ENCODE assay signal across 7 cellular contexts in genomic region chr2:201118121-201118956, GRCh38. TPM values are rescaled to one million over a fixed set of nuclear protein-coding genes. Genes with fewer than 3 reads are reported as not detected.
DNase-seq lines count a peak whose midpoint lies in the region; ATAC-seq, FAIRE-seq and TF ChIP-seq lines count a peak whose summit lies in the region.

No MANE protein-coding gene starts in this region.

- TF ChIP-seq CTCF in brain (conservative IDR thresholded peaks at IDR 0.05) (peak in 1 of 2 experiments; percentile 52), spleen (IDR thresholded peaks at IDR 0.05 in 8 of 11, conservative IDR thresholded peaks at IDR 0.05 in 3 of 11) (peak in 10 of 11 experiments; percentile 40 to 63 (median 52))

- H3K4me1 ChIP-seq in spleen, result peaks cover 20 to 83% (median 58%) of the 10 kb centered on the region in 6 donors

- H3K4me3 Mint-ChIP-seq in brain, result peak overlapping the region; percentile 80 to 94 (median 86)

- no peaks in the 10 kb centered on the region for H3K27me3 ChIP-seq in spleen (replicated peaks in 1 of 7)

- peak; percentile 69 for FAIRE-seq in GM12892 (lab: Jason Lieb, UNC)

- peaks cover 40% of the 10 kb centered on the region for H3K27me3 Mint-ChIP-seq in brain

- H3K36me3 Mint-ChIP-seq in brain, result no peaks in the 10 kb centered on the region

- peak overlapping the region; percentile 57 to 81 (median 78) for H3K4me3 ChIP-seq in spleen

- peaks cover 32% of the 10 kb centered on the region for H3K4me1 Mint-ChIP-seq in brain

- peak overlapping the region; percentile 89 to 100 (median 100) for H3K27ac ChIP-seq in spleen

- WGBS in spleen, 5 donors, result 0 to 1% (median 0%) methylated on average over 41 to 48 of the region's 48 CpGs

- peak; percentile 41 for ATAC-seq in HG02588 (IDR thresholded peaks at IDR 0.05; ENCODE audit: unreplicated experiment)

- H3K9me3 ChIP-seq in spleen, result no peaks in the 10 kb centered on the region

- intact Hi-C loops in spleen (cut with DNase I; ENCODE audit: low total_unique reads), result loop anchor here (2.0 kb wide), 1 partner anchor 38 kb away; no protein-coding TSS in a partner anchor

- peaks cover 0 to 26% (median 0%) of the 10 kb centered on the region in 6 donors for H3K36me3 ChIP-seq in spleen

- TF ChIP-seq POLR2A in GM12892 (IDR thresholded peaks at IDR 0.05; ENCODE audit: low read depth, low read length) (peak; percentile 89), spleen (IDR thresholded peaks at IDR 0.05) (peak; percentile 57 to 86 (median 73))

- H3K9me3 Mint-ChIP-seq in brain, result peaks cover 0 to 13% (median 4%) of the 10 kb centered on the region in 5 experiments

- DNase-seq in GM12892 (ENCODE audit: insufficient read length), result peak; percentile 43
- peak; percentile 84 for DNase-seq in NCI-H1048 (lab: John Stamatoyannopoulos, UW)
- DNase-seq in UCSD-AML1 (lab: John Stamatoyannopoulos, UW; ENCODE audit: unreplicated experiment), result peak; percentile 90
- peak; percentile 58 for DNase-seq in iPS-NIHi11 (ENCODE audit: low spot score)
- peak; percentile 96 for DNase-seq in spleen

- peak overlapping the region; percentile 30 to 96 (median 67) for H3K27ac Mint-ChIP-seq in brain

RNA-seq across cellular contexts. Expression of gene CFLAR, which starts 2.4 kb away (rescaled TPM):
- 246 TPM for polyA plus RNA-seq in GM12892 (2012; ENCODE audit: missing spikeins)
- polyA plus RNA-seq in brain (ENCODE audit: insufficient read depth, low read depth, low replicate concordance), result 16.6 TPM
- total RNA-seq in spleen, result 100 to 1,000 TPM; 313 to 511 (median 379) TPM
- polyA plus RNA-seq in spleen, result 100 to 1,000 TPM in 1 of 3 donors, 10 to 100 TPM in 2; 64.0 to 101 (median 68.4) TPM

RNA-seq across cellular contexts. Expression of gene NDUFB3, which starts 46.5 kb away (rescaled TPM):
- 250 TPM for polyA plus RNA-seq in GM12892 (2012; ENCODE audit: missing spikeins)
- polyA plus RNA-seq in brain (ENCODE audit: insufficient read depth, low read depth, low replicate concordance) (51.3 TPM), spleen (10 to 100 TPM; 49.6 to 89.0 (median 69.5) TPM)
- 10 to 100 TPM; 30.0 to 91.5 (median 58.3) TPM for total RNA-seq in spleen

RNA-seq across cellular contexts. Expression of gene HYCC2, which starts 46.9 kb away (rescaled TPM):
- 5.1 TPM for polyA plus RNA-seq in GM12892 (2012; ENCODE audit: missing spikeins)
- polyA plus RNA-seq in brain (ENCODE audit: insufficient read depth, low read depth, low replicate concordance) (3.0 TPM), spleen (10 to 100 TPM in 1 of 3 donors, 1 to 10 TPM in 2; 3.2 to 10.5 (median 6.2) TPM)
- total RNA-seq in spleen, result 10 to 100 TPM; 38.8 to 68.9 (median 45.0) TPM

Comparison
In these comparisons a context has a peak if more than half of its experiments do, and no peak if none do; other contexts are left out.
1. Peak in every context shown above with its lines: DNase-seq, ATAC-seq, H3K4me3 ChIP-seq and H3K27ac ChIP-seq.
2. DNase-seq: peak in every context shown above with its lines; median percentile 96 in spleen; 90 in UCSD-AML1; 84 in NCI-H1048; 58 in iPS-NIHi11; 43 in GM12892.